In the genomic region with DNA sequence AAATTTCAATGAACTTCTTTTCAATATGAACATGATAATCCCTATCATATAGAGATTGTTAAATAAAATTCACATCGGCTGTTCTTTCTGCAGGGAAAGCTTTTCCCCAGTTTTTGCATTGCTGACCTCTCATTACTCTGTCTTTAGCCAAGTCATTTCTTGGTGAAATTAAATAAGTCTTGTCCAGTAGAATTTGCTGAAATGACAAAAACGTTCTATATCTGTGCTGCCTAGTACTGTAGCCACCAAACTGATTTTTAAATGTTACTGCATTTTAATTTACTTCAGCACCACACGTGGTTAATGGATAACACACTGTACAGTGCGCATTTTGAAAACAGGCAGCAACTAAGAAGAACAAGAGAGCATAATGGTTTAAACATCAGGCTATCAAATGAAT, we compare ENCODE assay signal across 19 cellular contexts.
A peak's percentile ranks its signal among the peaks of the same experiment; 100 is the strongest.
DNase-seq lines count a peak whose midpoint lies in the region; ATAC-seq, FAIRE-seq and TF ChIP-seq lines count a peak whose summit lies in the region.
"Had no signal": no experiment of that assay in that cellular context is flagged by ENCODE, and none has a peak within 500 bp of the region (broad histone marks: within the 10 kb centered on the region; RNA-seq: fewer than 3 reads in every experiment).

No MANE protein-coding gene starts in this region.

- H3K4me1 ChIP-seq in HepG2 (ENCODE audit: insufficient read depth, low read length) (no peaks in the 10 kb centered on the region), right lobe of liver (no peaks in the 10 kb centered on the region), H1 (replicated peaks in 1 of 4; ENCODE audit: control insufficient read depth in 3 of 4, insufficient read depth in 4 of 4, low read length in 3 of 4) (peaks cover 0 to 9% (median 0%) of the 10 kb centered on the region in 4 experiments; a peak in 1 of 7 replicates)
- H3K4me1 ChIP-seq: Caco-2 had no signal

- H3K9me3 Mint-ChIP-seq in nephron (no peaks in the 10 kb centered on the region), osteocyte (ENCODE audit: unreplicated experiment) (no peaks in the 10 kb centered on the region)
- H3K9me3 Mint-ChIP-seq: H9 had no signal

- H2BK20ac ChIP-seq in H1 (ENCODE audit: low read length), result no peak overlapping the region

- no peak overlapping the region for H4K91ac ChIP-seq in H1 (replicated peaks; ENCODE audit: insufficient read length, low read length)

- H3K79me1 ChIP-seq in H1 (ENCODE audit: low read depth, low read length), result no peaks in the 10 kb centered on the region

- WGBS in HepG2 (ENCODE audit: low lambda C conversion rate), result 12% methylated on average over 4 of the region's 4 CpGs
- WGBS in right lobe of liver (ENCODE audit: insufficient coverage, low coverage, low lambda C conversion rate, missing lambda C conversion rate), result 36% methylated on average over 4 of the region's 4 CpGs
- 95% methylated on average over 4 of the region's 4 CpGs; no CpG with 5 or more reads in 1 of the 2 experiments for WGBS in H1 (ENCODE audit: extremely low coverage in 1 of 2, insufficient coverage in 1 of 2, insufficient read length in 1 of 2, insufficient replicate concordance in 2 of 2, low coverage in 1 of 2, low lambda C conversion rate in 2 of 2, missing lambda C conversion rate in 1 of 2), 2 experiments

- H3K79me2 ChIP-seq in HepG2 (ENCODE audit: insufficient read depth, low read length), result no peaks in the 10 kb centered on the region
- H3K79me2 ChIP-seq in H1 (ENCODE audit: control insufficient read depth in 1 of 2, insufficient read depth in 2 of 2, low read length in 2 of 2), result no peaks in the 10 kb centered on the region

- no peaks in the 10 kb centered on the region for H3K23me2 ChIP-seq in H1 (ENCODE audit: low read depth, low read length)

- H4K5ac ChIP-seq in H1 (ENCODE audit: insufficient read length, low read depth, low read length), result no peak overlapping the region

- no peak overlapping the region for H3K4ac ChIP-seq in H1 (replicated peaks; ENCODE audit: insufficient read length, low read depth, low read length)

- TF ChIP-seq EP300 in HepG2 (IDR thresholded peaks at IDR 0.05; ENCODE audit: low read depth in 2 of 2, low read length in 2 of 2) (no peak), HepG2 (CRISPR knock-in tag; IDR thresholded peaks at IDR 0.05; ENCODE audit: borderline replicate concordance) (no peak), H1 (IDR thresholded peaks at IDR 0.05; ENCODE audit: borderline replicate concordance in 1 of 2, low read depth in 2 of 2, low read length in 2 of 2) (no peak)

- H3K27me3 Mint-ChIP-seq in nephron (ENCODE audit: low read depth) (peaks cover 14% of the 10 kb centered on the region), osteocyte (ENCODE audit: unreplicated experiment) (peaks cover 21% of the 10 kb centered on the region)
- H3K27me3 Mint-ChIP-seq: CD4-positive, alpha-beta memory T cell had no signal

- POLR2A ChIA-PET in HepG2 (lab: Yijun Ruan, JAX), result no interaction called here
- POLR2A ChIA-PET in H1 (lab: Charles Lee; ENCODE audit: partially characterized antibody), result no interaction called here

- H3K36me3 Mint-ChIP-seq in nephron (ENCODE audit: low read depth) (no peaks in the 10 kb centered on the region), osteocyte (ENCODE audit: unreplicated experiment) (no peaks in the 10 kb centered on the region)
- H3K36me3 Mint-ChIP-seq: CD4-positive, alpha-beta memory T cell had no signal

- no peak for FAIRE-seq in HepG2 (lab: Jason Lieb, UNC)
- no peak for FAIRE-seq in H1 (lab: Jason Lieb, UNC)
- FAIRE-seq: GM12891, GM18507 had no signal

- H3K9ac ChIP-seq in HepG2 (ENCODE audit: insufficient read depth, low read depth, low read length) (no peak overlapping the region), H1 (replicated peaks in 1 of 4; ENCODE audit: extremely low read depth in 1 of 4, low read depth in 3 of 4, low read length in 3 of 4) (no peak overlapping the region)

- peak overlapping the region; percentile 28 to 66 (median 47) for H3K27ac Mint-ChIP-seq in nephron
- no peak overlapping the region for H3K27ac Mint-ChIP-seq in osteocyte (ENCODE audit: unreplicated experiment)
- H3K27ac Mint-ChIP-seq: CD4-positive, alpha-beta memory T cell; H9 had no signal

- CTCF ChIA-PET in HepG2 (lab: Yijun Ruan, JAX; ENCODE audit: low intra/inter-chr PET ratio, low total read pairs), result no interaction called here
- CTCF ChIA-PET in H1 (lab: Charles Lee; ENCODE audit: partially characterized antibody), result interaction anchor here (0.8 to 1.8 kb wide), 3 partner anchors 50 to 120 kb away, joined by 4 to 7 read pairs (median 4); no protein-coding TSS in a partner anchor

- no peak overlapping the region for H2BK5ac ChIP-seq in H1 (ENCODE audit: low read depth, low read length)

- no peak for ATAC-seq in HepG2
- no peak for ATAC-seq in right lobe of liver
- ATAC-seq: HCT116 had no signal

- no peak overlapping the region for H2BK12ac ChIP-seq in H1 (ENCODE audit: low read depth, low read length)

- no TSS peak for BruUV-seq in HepG2 (replicated peaks; lab: Mats Ljungman, UMichigan)

- peaks cover 45% of the 10 kb centered on the region for H3K9me3 ChIP-seq in HepG2 (ENCODE audit: low read length)
- H3K9me3 ChIP-seq in right lobe of liver, result no peaks in the 10 kb centered on the region
- H3K9me3 ChIP-seq in H1 (ENCODE audit: insufficient read depth in 2 of 2, low read depth in 1 of 2, low read length in 1 of 2), result no peaks in the 10 kb centered on the region
- H3K9me3 ChIP-seq: Caco-2 had no signal

- H3K14ac ChIP-seq in H1 (ENCODE audit: insufficient read length), result no peak overlapping the region

- TF ChIP-seq CTCF in HepG2 (CRISPR knock-in tag; IDR thresholded peaks at IDR 0.05) (no peak), right lobe of liver (IDR thresholded peaks at IDR 0.05) (no peak), H1 (IDR thresholded peaks at IDR 0.05; ENCODE audit: control extremely low read depth in 1 of 3, insufficient read depth in 1 of 3, low read depth in 1 of 3, low read length in 3 of 3) (no peak), nephron (IDR thresholded peaks at IDR 0.05; ENCODE audit: unreplicated experiment in 3 of 3) (no peak), osteocyte (IDR thresholded peaks at IDR 0.05) (no peak)

- TF ChIP-seq POLR2A in HepG2 (IDR thresholded peaks at IDR 0.05; ENCODE audit: insufficient read depth in 1 of 2, low read depth in 2 of 2, low read length in 2 of 2) (no peak), right lobe of liver (IDR thresholded peaks at IDR 0.05) (no peak), H1 (IDR thresholded peaks at IDR 0.05; ENCODE audit: control extremely low read depth in 1 of 2, low read depth in 2 of 2, low read length in 2 of 2) (no peak)

- H2AFZ ChIP-seq in HepG2 (ENCODE audit: low read length), result no peak overlapping the region
- H2AFZ ChIP-seq in H1 (ENCODE audit: low read length), result no peak overlapping the region

- no peak overlapping the region for H3K18ac ChIP-seq in H1 (ENCODE audit: extremely low read depth, low read length)

- in situ Hi-C loops in HepG2 (cut with HindIII; ENCODE audit: extremely low pct_ligation_motif_present, low pct_unique_long_range_greater_than_20kb), result no loop called here

- no peak overlapping the region for H3K23ac ChIP-seq in H1 (ENCODE audit: insufficient read length)

- no peak for TF ChIP-seq RAD21 in HepG2 (CRISPR knock-in tag; IDR thresholded peaks at IDR 0.05)
- TF ChIP-seq RAD21 in H1 (IDR thresholded peaks at IDR 0.05 in 1 of 2, conservative IDR thresholded peaks at IDR 0.05 in 1 of 2; ENCODE audit: low read depth in 2 of 2, low read length in 2 of 2), result no peak

- H4K20me1 ChIP-seq in HepG2 (ENCODE audit: insufficient read depth, low read length) (no peaks in the 10 kb centered on the region), H1 (replicated peaks in 1 of 2; ENCODE audit: control insufficient read depth in 1 of 2, insufficient read depth in 2 of 2, low read length in 2 of 2) (no peaks in the 10 kb centered on the region)

- H3K4me3 Mint-ChIP-seq in nephron, result no peak overlapping the region
- no peak overlapping the region for H3K4me3 Mint-ChIP-seq in osteocyte (ENCODE audit: unreplicated experiment)
- H3K4me3 Mint-ChIP-seq: CD4-positive, alpha-beta memory T cell; H9 had no signal

- no peak overlapping the region for H3K56ac ChIP-seq in H1 (replicated peaks; ENCODE audit: insufficient read length, low read depth, low read length)

- no peak overlapping the region for H4K8ac ChIP-seq in H1 (ENCODE audit: extremely low read depth, insufficient read depth, low read length)

- H3K4me3 ChIP-seq in HepG2 (replicated peaks in 1 of 3; ENCODE audit: insufficient read depth in 1 of 3, low read depth in 2 of 3, low read length in 3 of 3) (no peak overlapping the region), right lobe of liver (no peak overlapping the region), H1 (ENCODE audit: extremely low read depth in 1 of 4, insufficient read depth in 2 of 4, low read depth in 3 of 4, low read length in 4 of 4) (no peak overlapping the region)

- intact Hi-C loops in HepG2 (cut with micrococcal nuclease; ENCODE audit: unreplicated experiment) (loop anchor here (5.0 kb wide), 1 partner anchor 1046 kb away; no protein-coding TSS in a partner anchor), right lobe of liver (cut with DNase I) (no loop called here)

- no peak overlapping the region for H2AK5ac ChIP-seq in H1 (ENCODE audit: low read depth, low read length)

- H3K27me3 ChIP-seq in HepG2 (ENCODE audit: control insufficient read depth in 1 of 2, insufficient read depth in 2 of 2, low read length in 2 of 2) (no peaks in the 10 kb centered on the region), right lobe of liver (no peaks in the 10 kb centered on the region), H1 (replicated peaks in 1 of 4; ENCODE audit: control insufficient read depth in 3 of 4, extremely low read depth in 1 of 4, insufficient read depth in 3 of 4, low read length in 3 of 4) (no peaks in the 10 kb centered on the region)

- H3K4me1 Mint-ChIP-seq in nephron (peaks cover 7% of the 10 kb centered on the region), osteocyte (ENCODE audit: unreplicated experiment) (no peaks in the 10 kb centered on the region)
- H3K4me1 Mint-ChIP-seq: CD4-positive, alpha-beta memory T cell had no signal

- no peak overlapping the region for H2BK120ac ChIP-seq in H1 (replicated peaks; ENCODE audit: low read depth, low read length)

- H3K36me3 ChIP-seq in HepG2 (replicated peaks in 1 of 2; ENCODE audit: control insufficient read depth in 1 of 2, insufficient read depth in 2 of 2, low read length in 2 of 2), result no peaks in the 10 kb centered on the region
- H3K36me3 ChIP-seq in right lobe of liver, result no peaks in the 10 kb centered on the region
- no peaks in the 10 kb centered on the region for H3K36me3 ChIP-seq in H1 (ENCODE audit: control insufficient read depth in 2 of 4, insufficient read depth in 4 of 4, low read length in 3 of 4)

- no peak for DNase-seq in HepG2 (ENCODE audit: low spot score)
- DNase-seq in right lobe of liver, result no peak
- DNase-seq in H1 (ENCODE audit: low read depth in 1 of 2, low spot score in 2 of 2), result no peak
- DNase-seq in osteocyte (ENCODE audit: extremely low spot score, unreplicated experiment), result no peak
- DNase-seq in caudate nucleus (lab: John Stamatoyannopoulos, UW), result no peak
- DNase-seq in HPDE6-E6E7 (ENCODE audit: extremely low spot score), result no peak
- DNase-seq: C1 segment of cervical spinal cord; Caco-2; CD4-positive, alpha-beta memory T cell; DMS79; EL; GDM1; GOT3; H9 had no signal

- no peak overlapping the region for H3K27ac ChIP-seq in HepG2 (ENCODE audit: extremely low read length, insufficient read depth, low read length)
- H3K27ac ChIP-seq in right lobe of liver, result no peak overlapping the region
- H3K27ac ChIP-seq in H1 (ENCODE audit: low read depth, low read length), result no peak overlapping the region
- H3K27ac ChIP-seq in caudate nucleus (ENCODE audit: low read depth, low read length), result no peak overlapping the region
- H3K27ac ChIP-seq: 22Rv1 had no signal

- H2BK15ac ChIP-seq in H1 (ENCODE audit: low read length), result no peak overlapping the region

- H3K4me2 ChIP-seq in HepG2 (ENCODE audit: low read depth, low read length) (no peak overlapping the region), H1 (ENCODE audit: insufficient read depth in 1 of 2, low read depth in 2 of 2, low read length in 2 of 2) (no peak overlapping the region)
